ENCODE assay signal across 1 cellular context in the genomic region with DNA sequence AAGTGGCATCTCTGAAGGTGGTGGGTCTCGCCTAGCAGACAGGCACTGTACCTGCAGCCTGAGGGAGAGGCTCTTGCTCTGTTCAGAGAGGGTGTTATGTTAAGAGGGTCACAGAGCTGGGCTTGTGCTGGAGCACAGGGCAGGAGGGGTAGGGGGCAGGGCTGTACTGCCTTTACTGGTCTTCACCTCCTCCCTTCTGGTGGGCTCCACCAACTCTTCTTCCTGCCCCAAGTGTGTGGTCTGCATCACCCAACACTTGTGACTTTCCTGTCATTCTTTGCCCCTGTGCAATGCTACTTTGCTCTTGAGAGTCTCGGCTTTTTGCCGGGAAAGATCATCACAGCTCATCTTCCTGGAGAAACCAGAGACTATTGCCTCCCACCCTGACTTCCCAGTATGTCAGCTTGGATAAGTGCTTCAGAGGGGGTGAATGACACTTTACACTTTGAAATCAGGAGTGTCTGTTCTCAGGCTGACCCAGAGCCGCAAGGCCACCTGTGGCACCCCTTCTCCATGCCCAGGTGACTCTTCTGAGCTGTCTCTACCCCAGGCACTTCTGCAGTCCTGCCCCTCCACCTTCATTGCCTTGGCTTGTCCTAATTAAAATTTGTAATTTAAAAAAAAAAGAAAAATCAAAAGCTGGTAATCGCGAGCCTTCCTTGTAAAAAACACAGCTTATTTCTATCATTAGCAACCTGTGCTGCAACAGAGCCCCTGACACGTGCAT.
TF ChIP-seq lines count a peak whose summit lies in the region.

No MANE protein-coding gene starts in this region.

TF ChIP-seq in K562, 482 proteins besides CTCF, POLR2A, EP300 and RAD21:
- TF ChIP-seq, protein P1, sequence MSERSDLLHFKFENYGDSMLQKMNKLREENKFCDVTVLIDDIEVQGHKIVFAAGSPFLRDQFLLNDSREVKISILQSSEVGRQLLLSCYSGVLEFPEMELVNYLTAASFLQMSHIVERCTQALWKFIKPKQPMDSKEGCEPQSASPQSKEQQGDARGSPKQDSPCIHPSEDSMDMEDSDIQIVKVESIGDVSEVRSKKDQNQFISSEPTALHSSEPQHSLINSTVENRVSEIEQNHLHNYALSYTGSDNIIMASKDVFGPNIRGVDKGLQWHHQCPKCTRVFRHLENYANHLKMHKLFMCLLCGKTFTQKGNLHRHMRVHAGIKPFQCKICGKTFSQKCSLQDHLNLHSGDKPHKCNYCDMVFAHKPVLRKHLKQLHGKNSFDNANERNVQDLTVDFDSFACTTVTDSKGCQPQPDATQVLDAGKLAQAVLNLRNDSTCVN (CRISPR knock-in tag; IDR thresholded peaks at IDR 0.05), result no peak
- TF ChIP-seq HDAC1 (IDR thresholded peaks at IDR 0.05), result no peak
- TF ChIP-seq CHD2 (IDR thresholded peaks at IDR 0.05; ENCODE audit: low read depth, low read length), result no peak
- TF ChIP-seq TFAM (CRISPR knock-in tag; conservative IDR thresholded peaks at IDR 0.05), result no peak
- TF ChIP-seq ZNF77 (CRISPR knock-in tag; IDR thresholded peaks at IDR 0.05), result no peak
- no peak for TF ChIP-seq ZC3H11A (IDR thresholded peaks at IDR 0.05; ENCODE audit: low read depth, low read length)
- no peak for TF ChIP-seq POLR2H (tag; IDR thresholded peaks at IDR 0.05; ENCODE audit: low read depth)
- TF ChIP-seq, protein P2, sequence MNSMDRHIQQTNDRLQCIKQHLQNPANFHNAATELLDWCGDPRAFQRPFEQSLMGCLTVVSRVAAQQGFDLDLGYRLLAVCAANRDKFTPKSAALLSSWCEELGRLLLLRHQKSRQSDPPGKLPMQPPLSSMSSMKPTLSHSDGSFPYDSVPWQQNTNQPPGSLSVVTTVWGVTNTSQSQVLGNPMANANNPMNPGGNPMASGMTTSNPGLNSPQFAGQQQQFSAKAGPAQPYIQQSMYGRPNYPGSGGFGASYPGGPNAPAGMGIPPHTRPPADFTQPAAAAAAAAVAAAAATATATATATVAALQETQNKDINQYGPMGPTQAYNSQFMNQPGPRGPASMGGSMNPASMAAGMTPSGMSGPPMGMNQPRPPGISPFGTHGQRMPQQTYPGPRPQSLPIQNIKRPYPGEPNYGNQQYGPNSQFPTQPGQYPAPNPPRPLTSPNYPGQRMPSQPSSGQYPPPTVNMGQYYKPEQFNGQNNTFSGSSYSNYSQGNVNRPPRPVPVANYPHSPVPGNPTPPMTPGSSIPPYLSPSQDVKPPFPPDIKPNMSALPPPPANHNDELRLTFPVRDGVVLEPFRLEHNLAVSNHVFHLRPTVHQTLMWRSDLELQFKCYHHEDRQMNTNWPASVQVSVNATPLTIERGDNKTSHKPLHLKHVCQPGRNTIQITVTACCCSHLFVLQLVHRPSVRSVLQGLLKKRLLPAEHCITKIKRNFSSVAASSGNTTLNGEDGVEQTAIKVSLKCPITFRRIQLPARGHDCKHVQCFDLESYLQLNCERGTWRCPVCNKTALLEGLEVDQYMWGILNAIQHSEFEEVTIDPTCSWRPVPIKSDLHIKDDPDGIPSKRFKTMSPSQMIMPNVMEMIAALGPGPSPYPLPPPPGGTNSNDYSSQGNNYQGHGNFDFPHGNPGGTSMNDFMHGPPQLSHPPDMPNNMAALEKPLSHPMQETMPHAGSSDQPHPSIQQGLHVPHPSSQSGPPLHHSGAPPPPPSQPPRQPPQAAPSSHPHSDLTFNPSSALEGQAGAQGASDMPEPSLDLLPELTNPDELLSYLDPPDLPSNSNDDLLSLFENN (IDR thresholded peaks at IDR 0.05; ENCODE audit: low read depth in 2 of 2, low read length in 2 of 2), result no peak
- no peak for TF ChIP-seq ETS2 (tag; IDR thresholded peaks at IDR 0.05; ENCODE audit: borderline replicate concordance, poor library complexity, severe bottlenecking)
- no peak for TF ChIP-seq ZNF551 (CRISPR knock-in tag; IDR thresholded peaks at IDR 0.05)
- TF ChIP-seq ZNF41 (CRISPR knock-in tag; conservative IDR thresholded peaks at IDR 0.05), result no peak
- TF ChIP-seq MED1 (CRISPR knock-in tag; IDR thresholded peaks at IDR 0.05; ENCODE audit: borderline replicate concordance), result no peak
- TF ChIP-seq ZNF134 (CRISPR knock-in tag; conservative IDR thresholded peaks at IDR 0.05), result no peak
- TF ChIP-seq HNRNPK (IDR thresholded peaks at IDR 0.05; ENCODE audit: low read depth, low read length, poor library complexity, severe bottlenecking), result no peak
- TF ChIP-seq MAFG (tag; conservative IDR thresholded peaks at IDR 0.05), result no peak
- TF ChIP-seq YBX1 (IDR thresholded peaks at IDR 0.05), result no peak
